Comparison of ENCODE assay signal across 8 cellular contexts in genomic region chr17:7561589-7562207, GRCh38. TPM values are rescaled to one million over a fixed set of nuclear protein-coding genes. Genes with fewer than 3 reads are reported as not detected.
A peak's percentile ranks its signal among the peaks of the same experiment; 100 is the strongest.
DNase-seq lines count a peak whose midpoint lies in the region; ATAC-seq and TF ChIP-seq lines count a peak whose summit lies in the region.

SENP3 (plus strand) TSS chr17:7561919; CDS start chr17:7563077, 1,158 bp downstream.

- H3K4me1 ChIP-seq in OCI-LY7 (ENCODE audit: insufficient read depth, low read length, poor library complexity, severe bottlenecking) (peaks cover 47% of the 10 kb centered on the region), mononuclear cell (ENCODE audit: insufficient read depth, low read length) (peaks cover 60% of the 10 kb centered on the region)

- intact Hi-C loops in CD14-positive monocyte (cut with micrococcal nuclease) (loop anchor here (1.0 to 10.0 kb wide), 8 partner anchors 39 to 307 kb away; partner anchors contain the start of genes FGF11 (in 2 of the 2), TMEM102 (in 2 of the 2), CTDNEP1 (in 1 of the 2) and ELP5 (in 1 of the 2)), OCI-LY7 (cut with micrococcal nuclease; ENCODE audit: unreplicated experiment) (loop anchor here (1.0 to 2.0 kb wide), 5 partner anchors 11 to 205 kb away; partner anchors contain the start of gene POLR2A)

- H3K4me3 ChIP-seq in OCI-LY7 (ENCODE audit: low read depth, low read length, poor library complexity, severe bottlenecking) (peak within 1 kb of the TSS; percentile 94), epithelial cell of esophagus (ENCODE audit: low read length) (peak within 1 kb of the TSS; percentile 79), mononuclear cell (ENCODE audit: low read length) (peak within 1 kb of the TSS; percentile 59)

- no peaks in the 10 kb centered on the region for H4K20me1 ChIP-seq in OCI-LY7 (ENCODE audit: insufficient read depth, low read length)

- CTCF ChIA-PET in OCI-LY7 (lab: Charles Lee; ENCODE audit: unreplicated experiment), result interaction anchor here (2.3 kb wide), 1 partner anchor 48 kb away, joined by 18 read pairs; no protein-coding TSS in a partner anchor

- peak within 1 kb of the TSS; percentile 94 for H3K4me2 ChIP-seq in OCI-LY7 (ENCODE audit: low read length)

- DNase-seq in CD14-positive monocyte (ENCODE audit: low spot score) (peak; percentile 88), OCI-LY7 (ENCODE audit: low spot score) (peak; percentile 93), activated T-cell treated with anti-CD3 and anti-CD28 coated beads for 4 hours (peak; percentile 86), epithelial cell of esophagus (ENCODE audit: low read depth) (peak; percentile 93)
- DNase-seq in stimulated activated CD8-positive, alpha-beta memory T cell treated with anti-CD3 and anti-CD28 coated beads, Interleukin-2, amount 100 ng/mL, for 1 hour (ENCODE audit: low read depth in 2 of 2), result peak; percentile 79 to 85

- peaks cover 35% of the 10 kb centered on the region for H3K36me3 ChIP-seq in OCI-LY7 (ENCODE audit: insufficient read depth, low read length)

- H3K36me3 Mint-ChIP-seq in CD14-positive monocyte, result peaks cover 38 to 64% of the 10 kb centered on the region in 2 donors

- peaks cover 31% of the 10 kb centered on the region; the same call in 1 of the 2 replicates for H3K79me2 ChIP-seq in OCI-LY7 (ENCODE audit: insufficient read depth, low read depth, low read length)

- peak within 1 kb of the TSS; percentile 93 to 98 (median 96) for H3K27ac Mint-ChIP-seq in CD14-positive monocyte

- H3K4me3 Mint-ChIP-seq in CD14-positive monocyte, result peak within 1 kb of the TSS; percentile 97 to 98

- ATAC-seq in GM19395 (IDR thresholded peaks at IDR 0.05; ENCODE audit: unreplicated experiment) (peak; percentile 52), HG03571 (IDR thresholded peaks at IDR 0.05; ENCODE audit: unreplicated experiment) (peak; percentile 57)

- TF ChIP-seq CTCF in CD14-positive monocyte (IDR thresholded peaks at IDR 0.05), result no peak
- no peak for TF ChIP-seq CTCF in OCI-LY7 (conservative IDR thresholded peaks at IDR 0.05; ENCODE audit: low read length)
- TF ChIP-seq CTCF in epithelial cell of esophagus (IDR thresholded peaks at IDR 0.05; ENCODE audit: insufficient read depth, low read depth, low read length, missing control alignments), result no peak

- POLR2A ChIA-PET in OCI-LY7 (lab: Charles Lee), result interaction anchor here (1.1 to 1.5 kb wide), 6 partner anchors 12 to 126 kb away, joined by 3 to 9 read pairs (median 4); partner anchors contain the start of gene TNFSF12

- H3K27me3 ChIP-seq in mononuclear cell (ENCODE audit: insufficient read depth, low read length), result no peaks in the 10 kb centered on the region

- no peaks in the 10 kb centered on the region for H3K9me2 ChIP-seq in OCI-LY7 (ENCODE audit: insufficient read depth, low read length)

- BruUV-seq in OCI-LY7 (replicated peaks; lab: Mats Ljungman, UMichigan), result no TSS peak

- peaks cover 0 to 4% (median 2%) of the 10 kb centered on the region in 3 donors for H3K27me3 Mint-ChIP-seq in CD14-positive monocyte (ENCODE audit: low read depth in 3 of 3)

- H3K9me3 Mint-ChIP-seq in CD14-positive monocyte, result peaks cover 0 to 3% (median 0%) of the 10 kb centered on the region in 7 donors

- peak within 1 kb of the TSS; percentile 80 for H3K27ac ChIP-seq in OCI-LY7 (ENCODE audit: low read depth, low read length, poor library complexity, severe bottlenecking)

- H2AFZ ChIP-seq in OCI-LY7 (ENCODE audit: low read length), result peak within 1 kb of the TSS; percentile 77

- H3K4me1 Mint-ChIP-seq in CD14-positive monocyte, result peaks cover 50% of the 10 kb centered on the region

- H3K9me3 ChIP-seq in OCI-LY7 (ENCODE audit: low read length) (no peaks in the 10 kb centered on the region), mononuclear cell (ENCODE audit: low read depth, low read length) (no peaks in the 10 kb centered on the region)

RNA-seq across cellular contexts. Expression of gene SENP3, which starts in this region (rescaled TPM):
- 1 to 10 TPM; 2.9 to 5.6 TPM for polyA plus RNA-seq in CD14-positive monocyte
- total RNA-seq in OCI-LY7 (2014; rRNA removed; shearing (Covaris generic)), result 100 and 102 TPM in 2 replicates
- total RNA-seq in OCI-LY7 (2022) (62.4 and 77.6 TPM in 2 replicates), mononuclear cell (33.1 TPM)

Comparison
In these comparisons a context has a peak if more than half of its experiments do, and no peak if none do; other contexts are left out.
1. Peak in every context shown above with its lines: DNase-seq, ATAC-seq, H3K4me3 ChIP-seq and H3K27ac ChIP-seq.